In the genomic region with DNA sequence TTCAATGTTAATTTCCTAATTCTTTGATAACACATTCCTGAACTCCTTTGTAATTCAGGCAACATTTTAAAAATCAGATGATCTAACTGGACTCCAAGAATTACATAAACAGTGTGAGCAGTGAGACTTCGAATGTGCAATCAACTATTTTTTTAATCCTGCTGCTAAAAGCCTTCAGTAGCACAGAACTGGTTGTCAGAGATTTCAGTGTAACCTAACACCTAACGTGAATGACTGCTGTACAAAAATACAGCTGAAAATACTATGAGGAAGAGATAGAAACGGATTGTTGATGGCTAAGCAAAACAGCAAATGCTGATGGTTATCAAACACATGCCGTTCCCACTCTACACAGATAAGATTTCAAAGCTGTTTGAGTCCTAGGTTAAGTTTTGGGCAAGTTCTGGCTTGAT, we compare ENCODE assay signal across 8 cellular contexts. TPM values are rescaled to one million over a fixed set of nuclear protein-coding genes. Genes with fewer than 3 reads are reported as not detected.
DNase-seq lines count a peak whose midpoint lies in the region; ATAC-seq, FAIRE-seq and TF ChIP-seq lines count a peak whose summit lies in the region.

No MANE protein-coding gene starts in this region.

- no peak overlapping the region for H2BK12ac ChIP-seq in H1 (ENCODE audit: low read depth, low read length)
- H2BK12ac ChIP-seq in mesenchymal stem cell (ENCODE audit: low read length in 2 of 2) = no peak overlapping the region

- H2AK5ac ChIP-seq in H1 (ENCODE audit: low read depth, low read length) (no peak overlapping the region), mesenchymal stem cell (ENCODE audit: low read length, severe bottlenecking) (no peak overlapping the region)

- no peak overlapping the region for H4K5ac ChIP-seq in H1 (ENCODE audit: insufficient read length, low read depth, low read length)

- H3K36me3 ChIP-seq in H1 (ENCODE audit: control insufficient read depth in 2 of 4, insufficient read depth in 4 of 4, low read length in 3 of 4) (no peaks in the 10 kb centered on the region), mesenchymal stem cell (ENCODE audit: control insufficient read depth in 1 of 2, insufficient read depth in 2 of 2, low read depth in 1 of 2, low read length in 2 of 2) (peaks cover 0 to 20% of the 10 kb centered on the region in 2 experiments), urinary bladder (ENCODE audit: insufficient read depth) (no peaks in the 10 kb centered on the region)

- DNase-seq in activated T-cell treated with anti-CD3 and anti-CD28 coated beads, Interleukin-2, amount 50 U/mL, for 72 hours = no peak
- no peak for DNase-seq in activated T-cell treated with anti-CD3 and anti-CD28 coated beads, Interleukin-2, amount 50 U/mL, for 1 hour
- DNase-seq in H1 (ENCODE audit: low read depth in 1 of 2, low spot score in 2 of 2) (no peak), mesenchymal stem cell (peak; percentile 64), natural killer cell (no peak)
- DNase-seq in activated T-cell treated with anti-CD3 and anti-CD28 coated beads, Interleukin-2, amount 50 U/mL, for 48 hours = no peak

- no peak overlapping the region for H3K9ac ChIP-seq in H1 (replicated peaks in 1 of 4; ENCODE audit: extremely low read depth in 1 of 4, low read depth in 3 of 4, low read length in 3 of 4)
- peak overlapping the region; percentile 60 for H3K9ac ChIP-seq in mesenchymal stem cell (ENCODE audit: low read length)

- POLR2A ChIA-PET in H1 (lab: Charles Lee; ENCODE audit: partially characterized antibody) = no interaction called here

- H3K27me3 ChIP-seq in H1 (replicated peaks in 1 of 4; ENCODE audit: control insufficient read depth in 3 of 4, extremely low read depth in 1 of 4, insufficient read depth in 3 of 4, low read length in 3 of 4) (no peaks in the 10 kb centered on the region), mesenchymal stem cell (ENCODE audit: control insufficient read depth in 1 of 2, insufficient read depth in 1 of 2, low read length in 2 of 2) (no peaks in the 10 kb centered on the region)

- no peak overlapping the region for H4K8ac ChIP-seq in H1 (ENCODE audit: extremely low read depth, insufficient read depth, low read length)
- H4K8ac ChIP-seq in mesenchymal stem cell (ENCODE audit: low read length) = no peak overlapping the region

- H3K9me3 ChIP-seq in H1 (ENCODE audit: insufficient read depth in 2 of 2, low read depth in 1 of 2, low read length in 1 of 2) (no peaks in the 10 kb centered on the region), mesenchymal stem cell (ENCODE audit: control insufficient read depth, low read length) (no peaks in the 10 kb centered on the region)

- H3K56ac ChIP-seq in H1 (replicated peaks; ENCODE audit: insufficient read length, low read depth, low read length) = no peak overlapping the region

- H3K9me3 Mint-ChIP-seq in activated T-cell treated with anti-CD3 and anti-CD28 coated beads, Interleukin-2, amount 50 U/mL, for 72 hours = no peaks in the 10 kb centered on the region
- H3K9me3 Mint-ChIP-seq in natural killer cell = peaks cover 0 to 2% of the 10 kb centered on the region in 2 donors

- no peak overlapping the region for H3K14ac ChIP-seq in H1 (ENCODE audit: insufficient read length)
- H3K14ac ChIP-seq in mesenchymal stem cell (ENCODE audit: low read length in 2 of 2) = no peak overlapping the region

- H2BK5ac ChIP-seq in H1 (ENCODE audit: low read depth, low read length) = 0 out of 2 replicates have a peak overlapping the region, but pooled peaks have one; percentile 46
- H2BK5ac ChIP-seq in mesenchymal stem cell (ENCODE audit: low read depth, low read length, poor library complexity, severe bottlenecking) = no peak overlapping the region

- H3K4me2 ChIP-seq in H1 (ENCODE audit: insufficient read depth in 1 of 2, low read depth in 2 of 2, low read length in 2 of 2) = peak overlapping the region in 1 of 2 experiments; percentile 1; a peak in 1 of 4 replicates
- no peak overlapping the region for H3K4me2 ChIP-seq in mesenchymal stem cell (ENCODE audit: low read length, poor library complexity, severe bottlenecking)

- H3K79me2 ChIP-seq in H1 (ENCODE audit: control insufficient read depth in 1 of 2, insufficient read depth in 2 of 2, low read length in 2 of 2) = peaks cover 11 to 99% of the 10 kb centered on the region in 2 experiments; a peak in 3 of 4 replicates

- TF ChIP-seq POLR2A in H1 (IDR thresholded peaks at IDR 0.05; ENCODE audit: control extremely low read depth in 1 of 2, low read depth in 2 of 2, low read length in 2 of 2) = no peak

- H2BK120ac ChIP-seq in H1 (replicated peaks; ENCODE audit: low read depth, low read length) (no peak overlapping the region), mesenchymal stem cell (ENCODE audit: low read depth, low read length) (no peak overlapping the region)

- H4K20me1 ChIP-seq in H1 (replicated peaks in 1 of 2; ENCODE audit: control insufficient read depth in 1 of 2, insufficient read depth in 2 of 2, low read length in 2 of 2) = peaks cover 25 to 33% of the 10 kb centered on the region in 2 experiments

- peak overlapping the region; percentile 12 for H3K27ac Mint-ChIP-seq in activated T-cell treated with anti-CD3 and anti-CD28 coated beads, Interleukin-2, amount 50 U/mL, for 72 hours
- H3K27ac Mint-ChIP-seq in natural killer cell = no peak overlapping the region

- intact Hi-C loops in natural killer cell (cut with micrococcal nuclease) = no loop called here

- no peak overlapping the region for H3K4me3 Mint-ChIP-seq in activated T-cell treated with anti-CD3 and anti-CD28 coated beads, Interleukin-2, amount 50 U/mL, for 72 hours
- H3K4me3 Mint-ChIP-seq in natural killer cell = no peak overlapping the region

- no peaks in the 10 kb centered on the region for H3K23me2 ChIP-seq in H1 (ENCODE audit: low read depth, low read length)

- H3K18ac ChIP-seq in H1 (ENCODE audit: extremely low read depth, low read length) (no peak overlapping the region), mesenchymal stem cell (ENCODE audit: low read depth in 1 of 2, low read length in 2 of 2) (no peak overlapping the region)

- no peak overlapping the region for H2AFZ ChIP-seq in H1 (ENCODE audit: low read length)
- no peak overlapping the region for H2AFZ ChIP-seq in mesenchymal stem cell (ENCODE audit: low read depth, low read length)

- 80% methylated on average over 4 of the region's 4 CpGs; no CpG with 5 or more reads in 1 of the 2 experiments for WGBS in H1 (ENCODE audit: extremely low coverage in 1 of 2, insufficient coverage in 1 of 2, insufficient read length in 1 of 2, insufficient replicate concordance in 2 of 2, low coverage in 1 of 2, low lambda C conversion rate in 2 of 2, missing lambda C conversion rate in 1 of 2), 2 experiments
- WGBS in mesenchymal stem cell = 89% methylated on average over 2 of the region's 4 CpGs
- 18% methylated on average over 4 of the region's 4 CpGs for WGBS in urinary bladder

- H3K4me3 ChIP-seq in H1 (ENCODE audit: extremely low read depth in 1 of 4, insufficient read depth in 2 of 4, low read depth in 3 of 4, low read length in 4 of 4) (no peak overlapping the region), mesenchymal stem cell (ENCODE audit: insufficient read depth in 1 of 2, low read depth in 1 of 2, low read length in 2 of 2) (no peak overlapping the region), urinary bladder (ENCODE audit: low read depth, low read length) (no peak overlapping the region)

- H3K23ac ChIP-seq in H1 (ENCODE audit: insufficient read length) = no peak overlapping the region
- no peak overlapping the region for H3K23ac ChIP-seq in mesenchymal stem cell (ENCODE audit: low read length in 2 of 2)

- TF ChIP-seq EP300 in H1 (IDR thresholded peaks at IDR 0.05; ENCODE audit: borderline replicate concordance in 1 of 2, low read depth in 2 of 2, low read length in 2 of 2) = no peak

- TF ChIP-seq CTCF in H1 (IDR thresholded peaks at IDR 0.05; ENCODE audit: control extremely low read depth in 1 of 3, insufficient read depth in 1 of 3, low read depth in 1 of 3, low read length in 3 of 3) (no peak), natural killer cell (IDR thresholded peaks at IDR 0.05) (no peak)

- H2BK20ac ChIP-seq in H1 (ENCODE audit: low read length) = no peak overlapping the region

- CTCF ChIA-PET in H1 (lab: Charles Lee; ENCODE audit: partially characterized antibody) = interaction anchor here (0.6 to 1.1 kb wide), 2 partner anchors 44 to 193 kb away, joined by 3 read pairs; no protein-coding TSS in a partner anchor

- H3K4me1 ChIP-seq in H1 (replicated peaks in 1 of 4; ENCODE audit: control insufficient read depth in 3 of 4, insufficient read depth in 4 of 4, low read length in 3 of 4) (peaks cover 5 to 31% (median 23%) of the 10 kb centered on the region in 4 experiments; a peak in 6 of 7 replicates), mesenchymal stem cell (ENCODE audit: control insufficient read depth, insufficient read depth, low read depth, low read length) (peaks cover 9% of the 10 kb centered on the region), urinary bladder (ENCODE audit: insufficient read depth) (peaks cover 2% of the 10 kb centered on the region)

- H3K27ac ChIP-seq in H1 (ENCODE audit: low read depth, low read length) = no peak overlapping the region
- H3K27ac ChIP-seq in mesenchymal stem cell (ENCODE audit: low read length, poor library complexity, severe bottlenecking) = no peak overlapping the region
- peak overlapping the region; percentile 15 for H3K27ac ChIP-seq in urinary bladder (ENCODE audit: low read depth)

- H3K4ac ChIP-seq in H1 (replicated peaks; ENCODE audit: insufficient read length, low read depth, low read length) = no peak overlapping the region
- no peak overlapping the region for H3K4ac ChIP-seq in mesenchymal stem cell (ENCODE audit: low read depth in 1 of 2, low read length in 2 of 2)

- FAIRE-seq in H1 (lab: Jason Lieb, UNC) = peak; percentile 7

- no peak for TF ChIP-seq RAD21 in H1 (IDR thresholded peaks at IDR 0.05 in 1 of 2, conservative IDR thresholded peaks at IDR 0.05 in 1 of 2; ENCODE audit: low read depth in 2 of 2, low read length in 2 of 2)

- no peak for ATAC-seq in activated T-cell treated with anti-CD3 and anti-CD28 coated beads, Interleukin-2, amount 50 U/mL, for 72 hours (replicated peaks in 1 of 2)
- ATAC-seq in HG03460 (IDR thresholded peaks at IDR 0.05; ENCODE audit: unreplicated experiment) (no peak), natural killer cell (no peak)

- H2BK15ac ChIP-seq in H1 (ENCODE audit: low read length) (no peak overlapping the region), mesenchymal stem cell (ENCODE audit: low read depth, poor library complexity, severe bottlenecking) (no peak overlapping the region)

- peaks cover 3% of the 10 kb centered on the region; the same call in 1 of the 2 replicates for H3K79me1 ChIP-seq in H1 (ENCODE audit: low read depth, low read length)
- H3K79me1 ChIP-seq in mesenchymal stem cell (replicated peaks; ENCODE audit: low read length, poor library complexity, severe bottlenecking) = peaks cover 14% of the 10 kb centered on the region

- H4K91ac ChIP-seq in H1 (replicated peaks; ENCODE audit: insufficient read length, low read length) (no peak overlapping the region), mesenchymal stem cell (ENCODE audit: low read length) (no peak overlapping the region)

- H3K4me1 Mint-ChIP-seq in activated T-cell treated with anti-CD3 and anti-CD28 coated beads, Interleukin-2, amount 50 U/mL, for 72 hours (ENCODE audit: low read depth) = peaks cover 9% of the 10 kb centered on the region
- no peaks in the 10 kb centered on the region for H3K4me1 Mint-ChIP-seq in natural killer cell

- H3K27me3 Mint-ChIP-seq in activated T-cell treated with anti-CD3 and anti-CD28 coated beads, Interleukin-2, amount 50 U/mL, for 72 hours (ENCODE audit: low read depth) = no peaks in the 10 kb centered on the region
- H3K27me3 Mint-ChIP-seq in natural killer cell (ENCODE audit: low read depth in 2 of 2) = no peaks in the 10 kb centered on the region

- H3K36me3 Mint-ChIP-seq in activated T-cell treated with anti-CD3 and anti-CD28 coated beads, Interleukin-2, amount 50 U/mL, for 72 hours (ENCODE audit: insufficient read depth in 2 of 2) = peaks cover 0 to 5% of the 10 kb centered on the region in 2 donors
- H3K36me3 Mint-ChIP-seq in natural killer cell = no peaks in the 10 kb centered on the region

RNA-seq across cellular contexts. Expression of a gene that starts 46.1 kb away (rescaled TPM):
- total RNA-seq in activated T-cell treated with anti-CD3 and anti-CD28 coated beads, Interleukin-2, amount 50 U/mL, for 72 hours = 10 to 100 TPM; 37.2 to 45.0 TPM
- total RNA-seq in H1 (2021; fragmentation: NEBNext Ultra II Directional; extraction: Animal tissue kit (Norgen Biotek cat#: 25700)) = 544 and 551 TPM in 2 replicates
- polyA plus RNA-seq in H1 (2011; rRNA removed) = 365 and 375 TPM in 2 replicates
- 520 TPM for polyA plus RNA-seq in H1 (2011; cell fraction: cytosol; rRNA removed)
- polyA plus RNA-seq in H1 (2011; cell fraction: nucleus; rRNA removed) = 493 TPM
- 377 to 549 TPM (median 468 TPM) in 4 replicates for polyA plus RNA-seq in H1 (2012, experiment 1 of 2)
- polyA plus RNA-seq in H1 (2012, experiment 2 of 2) = 50.8 TPM
- polyA plus RNA-seq in H1 (2013, experiment 1 of 2) = 968 TPM
- 921 TPM for polyA plus RNA-seq in H1 (2013, experiment 2 of 2)
- 595 and 720 TPM in 2 replicates for polyA minus RNA-seq in H1 (2011; rRNA and poly(A)+ RNA removed)
- polyA minus RNA-seq in H1 (2011; cell fraction: cytosol; rRNA and poly(A)+ RNA removed) = 232 TPM
- 416 TPM for polyA minus RNA-seq in H1 (2011; cell fraction: nucleus; rRNA and poly(A)+ RNA removed)
- polyA plus RNA-seq in mesenchymal stem cell (2013, experiment 1 of 2) = 698 TPM
- polyA plus RNA-seq in mesenchymal stem cell (2013, experiment 2 of 2) = 694 TPM
- 269 TPM for total RNA-seq in urinary bladder
- polyA plus RNA-seq in urinary bladder = 469 TPM
- total RNA-seq in natural killer cell = 10 to 100 TPM in 1 of 3 donors, 1 to 10 TPM in 2; 5.1 to 10.6 (median 7.8) TPM
